10 cellular contexts compared by ENCODE assay signal in the genomic region with DNA sequence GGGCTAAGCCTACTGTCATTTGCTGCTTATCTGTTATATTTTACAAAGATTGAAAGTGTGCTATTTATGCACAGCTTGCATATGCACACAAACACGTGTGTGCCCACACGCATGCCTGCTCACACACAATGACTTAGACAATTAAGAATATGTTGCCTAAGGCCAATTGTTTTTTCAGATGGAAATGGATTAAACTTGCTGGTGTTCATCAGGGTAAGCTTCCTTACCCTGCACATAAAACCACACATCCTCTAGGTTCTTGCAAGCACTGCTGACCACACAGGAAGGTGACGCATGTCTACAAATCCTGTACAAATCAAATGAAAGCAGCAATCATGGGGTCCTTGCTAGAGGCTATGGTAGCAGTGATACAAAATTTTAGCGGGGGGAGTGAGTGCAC. TPM values are rescaled to one million over a fixed set of nuclear protein-coding genes. Genes with fewer than 3 reads are reported as not detected.
DNase-seq lines count a peak whose midpoint lies in the region; ATAC-seq and TF ChIP-seq lines count a peak whose summit lies in the region.
"Had no signal": no experiment of that assay in that cellular context is flagged by ENCODE, and none has a peak within 500 bp of the region (broad histone marks: within the 10 kb centered on the region; RNA-seq: fewer than 3 reads in every experiment).

No MANE protein-coding gene starts in this region.

- H3K27ac ChIP-seq in coronary artery = no peak overlapping the region
- H3K27ac ChIP-seq: cardiac muscle cell had no signal

- H3K4me3 ChIP-seq in astrocyte of the cerebellum (ENCODE audit: low read depth, low read length) (no peak overlapping the region), coronary artery (no peak overlapping the region)
- H3K4me3 ChIP-seq: cardiac muscle cell had no signal

- ATAC-seq in GM21576 (IDR thresholded peaks at IDR 0.05; ENCODE audit: unreplicated experiment) (peak; percentile 50), T-cell (replicated peaks in 1 of 4) (peak; percentile 97 to 99 (median 98)), GM18519 (IDR thresholded peaks at IDR 0.05; ENCODE audit: low FRiP score, unreplicated experiment) (no peak), GM19328 (IDR thresholded peaks at IDR 0.05; ENCODE audit: unreplicated experiment) (no peak)

- H3K27me3 Mint-ChIP-seq in T-cell = no peaks in the 10 kb centered on the region

- H3K4me1 Mint-ChIP-seq in T-cell = peaks cover 64 to 69% (median 68%) of the 10 kb centered on the region in 3 donors

- peak overlapping the region; percentile 37 to 64 (median 41) for H3K4me3 Mint-ChIP-seq in T-cell
- H3K4me3 Mint-ChIP-seq: H9 had no signal

- H3K9me3 Mint-ChIP-seq in T-cell = no peaks in the 10 kb centered on the region
- H3K9me3 Mint-ChIP-seq: H9 had no signal

- in situ Hi-C loops in astrocyte of the cerebellum (cut with HindIII; ENCODE audit: low sequenced_read_pairs) = loop anchor here (25.0 kb wide), 1 partner anchor 535 kb away; no protein-coding TSS in a partner anchor

- peak overlapping the region; percentile 69 to 84 for H3K27ac Mint-ChIP-seq in T-cell
- H3K27ac Mint-ChIP-seq: H9 had no signal

- CTCF ChIA-PET in T-cell (lab: Charles Lee) = interaction anchor here (0.6 to 1.6 kb wide), 9 partner anchors 8 to 524 kb away, joined by 3 to 27 read pairs (median 4); no protein-coding TSS in a partner anchor

- peak in 33 of 34 experiments; percentile 40 to 88 (median 66) for DNase-seq in T-cell
- DNase-seq in astrocyte of the cerebellum (ENCODE audit: low read depth) = peak; percentile 86
- DNase-seq in stimulated activated CD8-positive, alpha-beta memory T cell treated with anti-CD3 and anti-CD28 coated beads, Interleukin-12 subunit alpha, Interleukin-12 subunit beta, amount 100 ng/mL, for 24 hours (ENCODE audit: extremely low read depth) = peak; percentile 34
- DNase-seq in coronary artery (ENCODE audit: low spot score) = no peak
- DNase-seq in C1 segment of cervical spinal cord (lab: John Stamatoyannopoulos, UW) = no peak
- DNase-seq: H9 had no signal

- H3K36me3 Mint-ChIP-seq in T-cell = peaks cover 30% of the 10 kb centered on the region

- POLR2A ChIA-PET in T-cell (lab: Charles Lee) = interaction anchor here in 1 of 2 donors (0.5 to 0.9 kb wide), 4 partner anchors 128 to 520 kb away, joined by 3 to 4 read pairs (median 3); no protein-coding TSS in a partner anchor

- no peak for TF ChIP-seq CTCF in astrocyte of the cerebellum (IDR thresholded peaks at IDR 0.05; ENCODE audit: low read depth, low read length, missing control alignments)
- no peak for TF ChIP-seq CTCF in coronary artery (IDR thresholded peaks at IDR 0.05)

RNA-seq across cellular contexts. Expression of gene GJA10, which starts 58.4 kb away (rescaled TPM):
- not detected for total RNA-seq in T-cell
- total RNA-seq: cardiac muscle cell, H9 had no signal

Comparison
In these comparisons a context has a peak if more than half of its experiments do, and no peak if none do; other contexts are left out.
1. ATAC-seq: peak in GM21576 (single experiment) and T-cell (4 of 4); none in GM18519 (single experiment) and GM19328 (single experiment).
2. DNase-seq: peak in T-cell (33 of 34), astrocyte of the cerebellum (single experiment) and stimulated activated CD8-positive, alpha-beta memory T cell treated with anti-CD3 and anti-CD28 coated beads, Interleukin-12 subunit alpha, Interleukin-12 subunit beta, amount 100 ng/mL, for 24 hours (single experiment); none in coronary artery (single experiment) and C1 segment of cervical spinal cord (0 of 14).